ENCODE assay signal across 27 cellular contexts in genomic region chr2:67412424-67412823, GRCh38.
"Had no signal": no experiment of that assay in that cellular context is flagged by ENCODE, and none has a peak within 500 bp of the region (broad histone marks: within the 10 kb centered on the region; RNA-seq: fewer than 3 reads in every experiment).

No MANE protein-coding gene starts in this region.

- H3K4me3 Mint-ChIP-seq: naive thymus-derived CD8-positive, alpha-beta T cell; nephron progenitor cell; stimulated activated memory B cell treated with anti-CD40 and anti-IgM and Interleukin-4, amounts not matched to agents 10 μg/mL and 1 μg/mL and 100 μg/mL, for 72 hours; type B pancreatic cell had no signal

- H3K27me3 Mint-ChIP-seq: naive thymus-derived CD8-positive, alpha-beta T cell; stimulated activated memory B cell treated with anti-CD40 and anti-IgM and Interleukin-4, amounts not matched to agents 10 μg/mL and 1 μg/mL and 100 μg/mL, for 72 hours; type B pancreatic cell had no signal

- H3K9me3 Mint-ChIP-seq: naive thymus-derived CD8-positive, alpha-beta T cell; stimulated activated memory B cell treated with anti-CD40 and anti-IgM and Interleukin-4, amounts not matched to agents 10 μg/mL and 1 μg/mL and 100 μg/mL, for 72 hours; type B pancreatic cell had no signal

- H3K4me1 Mint-ChIP-seq: naive thymus-derived CD8-positive, alpha-beta T cell; nephron progenitor cell; stimulated activated memory B cell treated with anti-CD40 and anti-IgM and Interleukin-4, amounts not matched to agents 10 μg/mL and 1 μg/mL and 100 μg/mL, for 72 hours had no signal

- DNase-seq: dermis blood vessel endothelial cell; effector memory CD4-positive, alpha-beta T cell; foreskin keratinocyte; heart left ventricle; hippocampal formation; left ventricle myocardium superior; lower lobe of right lung; naive thymus-derived CD8-positive, alpha-beta T cell; nephron progenitor cell; nucleus accumbens; sigmoid colon; spleen; stimulated activated CD4-positive, alpha-beta T cell treated with anti-CD3 and anti-CD28 coated beads, Interleukin-4, amount 100 ng/mL, for 4 hours; stimulated activated naive CD8-positive, alpha-beta T cell treated with anti-CD3 and anti-CD28 coated beads, Interleukin-15, Interleukin-2, amounts not matched to agents 100 U/mL and 50 U/mL, for 24 hours; substantia nigra; testis; tibial artery had no signal

- H3K9me3 ChIP-seq: esophagus muscularis mucosa, gastroesophageal sphincter, heart left ventricle, lower lobe of right lung, prostate gland, right atrium auricular region, sigmoid colon, spleen, testis, tibial artery had no signal

- H3K4me3 ChIP-seq: coronary artery, esophagus muscularis mucosa, gastroesophageal sphincter, heart left ventricle, lower lobe of right lung, prostate gland, right atrium auricular region, sigmoid colon, skin epidermis, spleen, testis, tibial artery had no signal

- H3K4me1 ChIP-seq: esophagus muscularis mucosa, foreskin keratinocyte, gastroesophageal sphincter, heart left ventricle, lower lobe of right lung, prostate gland, right atrium auricular region, sigmoid colon, spleen, testis had no signal

- H3K36me3 ChIP-seq: prostate gland, right atrium auricular region had no signal

- FAIRE-seq: endothelial cell of umbilical vein, keratinocyte had no signal

- H3K27ac ChIP-seq: coronary artery, esophagus muscularis mucosa, foreskin keratinocyte, gastroesophageal sphincter, heart left ventricle, lower lobe of right lung, prostate gland, right atrium auricular region, sigmoid colon, skin epidermis, spleen, testis, tibial artery had no signal

- H3K27me3 ChIP-seq: esophagus muscularis mucosa, foreskin keratinocyte, gastroesophageal sphincter, heart left ventricle, right atrium auricular region, sigmoid colon, spleen, testis, tibial artery had no signal

- H3K27ac Mint-ChIP-seq: naive thymus-derived CD8-positive, alpha-beta T cell; nephron progenitor cell; stimulated activated memory B cell treated with anti-CD40 and anti-IgM and Interleukin-4, amounts not matched to agents 10 μg/mL and 1 μg/mL and 100 μg/mL, for 72 hours; type B pancreatic cell had no signal
